ENCODE assay signal across 1 cellular context in genomic region chr22:46263208-46263575, GRCh38.
A peak's percentile ranks its signal among the peaks of the same experiment; 100 is the strongest.
TF ChIP-seq lines count a peak whose summit lies in the region.

PKDREJ (minus strand) TSS chr22:46263343; CDS start chr22:46263322, 21 bp downstream.

TF ChIP-seq in H1, 55 proteins besides CTCF, POLR2A, EP300 and RAD21:
- no peak for TF ChIP-seq CBX5 (IDR thresholded peaks at IDR 0.05; ENCODE audit: low read depth, low read length)
- no peak for TF ChIP-seq CHD7 (IDR thresholded peaks at IDR 0.05; ENCODE audit: insufficient replicate concordance, low read length)
- TF ChIP-seq KDM5A (IDR thresholded peaks at IDR 0.05; ENCODE audit: low read length) = no peak
- no peak for TF ChIP-seq USF2 (IDR thresholded peaks at IDR 0.05; ENCODE audit: low read length)
- TF ChIP-seq RBBP5 (IDR thresholded peaks at IDR 0.05; ENCODE audit: borderline replicate concordance, low read depth, low read length) = no peak
- TF ChIP-seq ATF3 (IDR thresholded peaks at IDR 0.05; ENCODE audit: insufficient read depth, low read depth, low read length) = no peak
- TF ChIP-seq SIX5 (IDR thresholded peaks at IDR 0.05; ENCODE audit: low read depth, low read length) = no peak
- TF ChIP-seq BRCA1 (IDR thresholded peaks at IDR 0.05; ENCODE audit: low read depth, low read length) = no peak
- TF ChIP-seq SP2 (IDR thresholded peaks at IDR 0.05; ENCODE audit: low read length) = no peak
- TF ChIP-seq SIRT6 (IDR thresholded peaks at IDR 0.05; ENCODE audit: low read length) = no peak
- no peak for TF ChIP-seq CHD2 (IDR thresholded peaks at IDR 0.05; ENCODE audit: low read length)
- no peak for TF ChIP-seq SP4 (IDR thresholded peaks at IDR 0.05; ENCODE audit: low read length)
- TF ChIP-seq MAFK (IDR thresholded peaks at IDR 0.05; ENCODE audit: low read depth, low read length) = no peak
- no peak for TF ChIP-seq TCF12 (IDR thresholded peaks at IDR 0.05; ENCODE audit: low read depth, low read length)
- no peak for TF ChIP-seq BACH1 (IDR thresholded peaks at IDR 0.05; ENCODE audit: low read length)
- TF ChIP-seq SUZ12 (IDR thresholded peaks at IDR 0.05; ENCODE audit: low read length) = peak; percentile 51; the same call in 1 of the 2 replicates
- TF ChIP-seq PHF8 (conservative IDR thresholded peaks at IDR 0.05; ENCODE audit: low read depth, low read length) = 0 out of 2 replicates have a peak, but pooled peaks have one; percentile 26
- TF ChIP-seq JUND (IDR thresholded peaks at IDR 0.05; ENCODE audit: low read length) = no peak
- no peak for TF ChIP-seq RFX5 (IDR thresholded peaks at IDR 0.05; ENCODE audit: borderline replicate concordance, low read depth, low read length)
- no peak for TF ChIP-seq SRF (IDR thresholded peaks at IDR 0.05; ENCODE audit: low read depth, low read length)
- TF ChIP-seq TAF7 (optimal IDR thresholded peaks at IDR 0.05; ENCODE audit: borderline replicate concordance, low read depth, low read length) = no peak
- no peak for TF ChIP-seq POLR2AphosphoS5 (IDR thresholded peaks at IDR 0.05; ENCODE audit: low read depth, low read length)
- no peak for TF ChIP-seq ATF2 (IDR thresholded peaks at IDR 0.05; ENCODE audit: low read length)
- no peak for TF ChIP-seq HDAC2 (IDR thresholded peaks at IDR 0.05; ENCODE audit: borderline replicate concordance in 1 of 2, low read depth in 2 of 2, low read length in 2 of 2)
- TF ChIP-seq ASH2L (IDR thresholded peaks at IDR 0.05; ENCODE audit: low read length) = no peak
- no peak for TF ChIP-seq CTBP2 (IDR thresholded peaks at IDR 0.05; ENCODE audit: borderline replicate concordance, insufficient read depth, insufficient read length, low read length)
- no peak for TF ChIP-seq EGR1 (IDR thresholded peaks at IDR 0.05; ENCODE audit: borderline replicate concordance, low read depth, low read length)
- no peak for TF ChIP-seq YY1 (IDR thresholded peaks at IDR 0.05; ENCODE audit: low read depth, low read length)
- no peak for TF ChIP-seq SIN3A (conservative IDR thresholded peaks at IDR 0.05 in 1 of 2, IDR thresholded peaks at IDR 0.05 in 1 of 2; ENCODE audit: low read depth in 1 of 2, low read length in 2 of 2)
- TF ChIP-seq MAX (IDR thresholded peaks at IDR 0.05) = peak; percentile 62; the same call in 1 of the 2 replicates
- no peak for TF ChIP-seq NANOG (IDR thresholded peaks at IDR 0.05; ENCODE audit: insufficient read depth, low read depth, low read length, poor library complexity, severe bottlenecking)
- TF ChIP-seq HDAC6 (IDR thresholded peaks at IDR 0.05; ENCODE audit: low read depth, low read length) = no peak
- no peak for TF ChIP-seq KDM4A (IDR thresholded peaks at IDR 0.05; ENCODE audit: low read depth, low read length, severe bottlenecking)
- TF ChIP-seq EZH2 (IDR thresholded peaks at IDR 0.05; ENCODE audit: low read depth, low read length, severe bottlenecking) = peak; percentile 48
- no peak for TF ChIP-seq SP1 (IDR thresholded peaks at IDR 0.05; ENCODE audit: low read depth, low read length)
- TF ChIP-seq FOSL1 (IDR thresholded peaks at IDR 0.05; ENCODE audit: insufficient read depth, low read depth, low read length) = no peak
- TF ChIP-seq JUN (IDR thresholded peaks at IDR 0.05; ENCODE audit: low read depth, low read length) = no peak
- no peak for TF ChIP-seq SAP30 (IDR thresholded peaks at IDR 0.05; ENCODE audit: insufficient read depth, insufficient replicate concordance, low read length)
- no peak for TF ChIP-seq GABPA (IDR thresholded peaks at IDR 0.05; ENCODE audit: borderline replicate concordance, insufficient read depth, low read length)
- no peak for TF ChIP-seq CBX8 (IDR thresholded peaks at IDR 0.05; ENCODE audit: borderline replicate concordance, low read depth, low read length)
- TF ChIP-seq E2F6 (IDR thresholded peaks at IDR 0.05) = peak; percentile 66; the same call in 1 of the 2 replicates
- TF ChIP-seq TBP (IDR thresholded peaks at IDR 0.05; ENCODE audit: low read depth, low read length) = no peak
- no peak for TF ChIP-seq GTF2F1 (IDR thresholded peaks at IDR 0.05; ENCODE audit: borderline replicate concordance, low read depth, low read length)
TF ChIP-seq in H1: peak in this region for 5.
